Comparison of ENCODE assay signal across 13 cellular contexts in the genomic region with DNA sequence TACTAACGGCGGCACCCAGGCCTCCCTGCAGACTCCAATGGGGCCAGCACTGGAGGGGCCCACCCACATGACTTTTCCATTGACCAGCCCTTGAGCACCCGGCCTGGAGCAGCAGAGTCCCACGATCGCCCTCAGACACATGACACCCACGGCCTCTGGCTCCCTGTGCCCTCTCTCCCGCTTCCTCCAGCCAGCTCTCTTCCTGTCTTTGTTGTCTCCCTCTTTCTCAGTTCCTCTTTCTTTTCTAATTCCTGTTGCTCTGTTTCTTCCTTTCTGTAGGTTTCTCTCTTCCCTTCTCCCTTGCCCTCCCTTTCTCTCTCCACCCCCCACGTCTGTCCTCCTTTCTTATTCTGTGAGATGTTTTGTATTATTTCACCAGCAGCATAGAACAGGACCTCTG. TPM values are rescaled to one million over a fixed set of nuclear protein-coding genes. Genes with fewer than 3 reads are reported as not detected.
DNase-seq lines count a peak whose midpoint lies in the region; ATAC-seq and TF ChIP-seq lines count a peak whose summit lies in the region.
"Had no signal": no experiment of that assay in that cellular context is flagged by ENCODE, and none has a peak within 500 bp of the region (broad histone marks: within the 10 kb centered on the region; RNA-seq: fewer than 3 reads in every experiment).

No MANE protein-coding gene starts in this region.

- H3K4me3 ChIP-seq in HL-60 (replicated peaks; ENCODE audit: insufficient read depth, low read length) (no peak overlapping the region), mesenchymal stem cell (ENCODE audit: insufficient read depth in 1 of 2, low read depth in 1 of 2, low read length in 2 of 2) (no peak overlapping the region)
- H3K4me3 ChIP-seq: breast epithelium, esophagus muscularis mucosa had no signal

- H4K8ac ChIP-seq in mesenchymal stem cell (ENCODE audit: low read length) = no peak overlapping the region

- intact Hi-C loops in natural killer cell (cut with micrococcal nuclease) = no loop called here

- H3K27me3 ChIP-seq in HL-60 (ENCODE audit: insufficient read depth, poor library complexity, severe bottlenecking) = no peaks in the 10 kb centered on the region
- no peaks in the 10 kb centered on the region for H3K27me3 ChIP-seq in mesenchymal stem cell (ENCODE audit: control insufficient read depth in 1 of 2, insufficient read depth in 1 of 2, low read length in 2 of 2)
- H3K27me3 ChIP-seq: breast epithelium, esophagus muscularis mucosa had no signal

- H2AK5ac ChIP-seq in mesenchymal stem cell (ENCODE audit: low read length, severe bottlenecking) = peak overlapping the region; percentile 12

- H3K79me1 ChIP-seq in mesenchymal stem cell (replicated peaks; ENCODE audit: low read length, poor library complexity, severe bottlenecking) = no peaks in the 10 kb centered on the region

- no peak for TF ChIP-seq CTCF in HL-60 (IDR thresholded peaks at IDR 0.05; ENCODE audit: insufficient read depth, low read length)
- TF ChIP-seq CTCF in natural killer cell (IDR thresholded peaks at IDR 0.05) = no peak

- H3K9me3 ChIP-seq in mesenchymal stem cell (ENCODE audit: control insufficient read depth, low read length) = peaks cover 15% of the 10 kb centered on the region

- peak; percentile 60 for DNase-seq in Ammon's horn (ENCODE audit: low spot score)
- peak; percentile 29 to 42 for DNase-seq in HL-60 (ENCODE audit: low read depth in 1 of 2, low spot score in 1 of 2)
- DNase-seq in mesenchymal stem cell = no peak
- DNase-seq in SW 1271 (lab: John Stamatoyannopoulos, UW) = no peak
- DNase-seq in natural killer cell = no peak
- DNase-seq in NCI-H2081 (lab: John Stamatoyannopoulos, UW) = no peak
- DNase-seq: COR-L47, islet precursor cell, T-helper 17 cell had no signal

- H3K18ac ChIP-seq in mesenchymal stem cell (ENCODE audit: low read depth in 1 of 2, low read length in 2 of 2) = peak overlapping the region in 1 of 2 experiments; percentile 79

- no peaks in the 10 kb centered on the region for H3K4me1 Mint-ChIP-seq in activated T-helper 17 cell treated with anti-CD3 and anti-CD28 coated beads, Interleukin-2, amount 50 U/mL, for 72 hours
- H3K4me1 Mint-ChIP-seq in natural killer cell = no peaks in the 10 kb centered on the region

- no peak overlapping the region for H3K23ac ChIP-seq in mesenchymal stem cell (ENCODE audit: low read length in 2 of 2)

- peak overlapping the region; percentile 28 to 37 for H2BK12ac ChIP-seq in mesenchymal stem cell (ENCODE audit: low read length in 2 of 2)

- H3K4me2 ChIP-seq in mesenchymal stem cell (ENCODE audit: low read length, poor library complexity, severe bottlenecking) = no peak overlapping the region

- peaks cover 38% of the 10 kb centered on the region for H3K4me1 ChIP-seq in mesenchymal stem cell (ENCODE audit: control insufficient read depth, insufficient read depth, low read depth, low read length)
- H3K4me1 ChIP-seq: breast epithelium had no signal

- no peak overlapping the region for H2AFZ ChIP-seq in mesenchymal stem cell (ENCODE audit: low read depth, low read length)

- H3K36me3 ChIP-seq in mesenchymal stem cell (ENCODE audit: control insufficient read depth in 1 of 2, insufficient read depth in 2 of 2, low read depth in 1 of 2, low read length in 2 of 2) = peaks cover 39 to 53% of the 10 kb centered on the region in 2 experiments

- ATAC-seq in activated T-helper 17 cell treated with anti-CD3 and anti-CD28 coated beads, Interleukin-2, amount 50 U/mL, for 72 hours (replicated peaks) = no peak
- ATAC-seq in GM21515 (IDR thresholded peaks at IDR 0.05; ENCODE audit: unreplicated experiment) = no peak
- ATAC-seq in natural killer cell = no peak
- ATAC-seq: T-helper 17 cell had no signal

- peak overlapping the region in 1 of 2 experiments; percentile 50 for H3K14ac ChIP-seq in mesenchymal stem cell (ENCODE audit: low read length in 2 of 2)

- peak overlapping the region; percentile 75 for H4K91ac ChIP-seq in mesenchymal stem cell (ENCODE audit: low read length)

- H3K36me3 Mint-ChIP-seq in activated T-helper 17 cell treated with anti-CD3 and anti-CD28 coated beads, Interleukin-2, amount 50 U/mL, for 72 hours (ENCODE audit: low read depth) = peaks cover 63% of the 10 kb centered on the region
- peaks cover 15% of the 10 kb centered on the region for H3K36me3 Mint-ChIP-seq in natural killer cell

- WGBS in mesenchymal stem cell = 96% methylated on average over 8 of the region's 8 CpGs

- peak overlapping the region in 1 of 2 experiments; percentile 8 for H3K4ac ChIP-seq in mesenchymal stem cell (ENCODE audit: low read depth in 1 of 2, low read length in 2 of 2)

- H3K27ac ChIP-seq in HL-60 (replicated peaks) = no peak overlapping the region
- H3K27ac ChIP-seq in mesenchymal stem cell (ENCODE audit: low read length, poor library complexity, severe bottlenecking) = no peak overlapping the region
- H3K27ac ChIP-seq: breast epithelium, esophagus muscularis mucosa had no signal

- H2BK5ac ChIP-seq in mesenchymal stem cell (ENCODE audit: low read depth, low read length, poor library complexity, severe bottlenecking) = no peak overlapping the region

- H2BK15ac ChIP-seq in mesenchymal stem cell (ENCODE audit: low read depth, poor library complexity, severe bottlenecking) = no peak overlapping the region

- no peaks in the 10 kb centered on the region for H3K27me3 Mint-ChIP-seq in activated T-helper 17 cell treated with anti-CD3 and anti-CD28 coated beads, Interleukin-2, amount 50 U/mL, for 72 hours
- H3K27me3 Mint-ChIP-seq in natural killer cell (ENCODE audit: low read depth in 2 of 2) = no peaks in the 10 kb centered on the region
- H3K27me3 Mint-ChIP-seq: T-helper 17 cell had no signal

- H3K9ac ChIP-seq in mesenchymal stem cell (ENCODE audit: low read length) = no peak overlapping the region

- H3K27ac Mint-ChIP-seq in activated T-helper 17 cell treated with anti-CD3 and anti-CD28 coated beads, Interleukin-2, amount 50 U/mL, for 72 hours = peak overlapping the region; percentile 24
- H3K27ac Mint-ChIP-seq in natural killer cell = no peak overlapping the region
- H3K27ac Mint-ChIP-seq: T-helper 17 cell had no signal

- peaks cover 4% of the 10 kb centered on the region for H3K9me3 Mint-ChIP-seq in activated T-helper 17 cell treated with anti-CD3 and anti-CD28 coated beads, Interleukin-2, amount 50 U/mL, for 72 hours
- H3K9me3 Mint-ChIP-seq in natural killer cell = peaks cover 0 to 6% of the 10 kb centered on the region in 2 donors

- no peak overlapping the region for H2BK120ac ChIP-seq in mesenchymal stem cell (ENCODE audit: low read depth, low read length)

- H3K4me3 Mint-ChIP-seq in activated T-helper 17 cell treated with anti-CD3 and anti-CD28 coated beads, Interleukin-2, amount 50 U/mL, for 72 hours = no peak overlapping the region
- H3K4me3 Mint-ChIP-seq in natural killer cell = no peak overlapping the region
- H3K4me3 Mint-ChIP-seq: T-helper 17 cell had no signal

RNA-seq across cellular contexts. Expression of gene FANCE, which starts 26.1 kb away (rescaled TPM):
- 10 to 100 TPM in 1 of 2 donors, 1 to 10 TPM in 1; 8.4 to 18.2 TPM for total RNA-seq in activated T-helper 17 cell treated with anti-CD3 and anti-CD28 coated beads, Interleukin-2, amount 50 U/mL, for 72 hours
- 2.3 TPM for polyA plus RNA-seq in mesenchymal stem cell (2013, experiment 1 of 2)
- 2.3 TPM for polyA plus RNA-seq in mesenchymal stem cell (2013, experiment 2 of 2)
- total RNA-seq in natural killer cell = 1 to 10 TPM; 2.2 to 3.2 (median 2.6) TPM

RNA-seq across cellular contexts. Expression of gene RPL10A, which starts 42.1 kb away (rescaled TPM):
- total RNA-seq in activated T-helper 17 cell treated with anti-CD3 and anti-CD28 coated beads, Interleukin-2, amount 50 U/mL, for 72 hours = 1,000 to 10,000 TPM; 1,667 to 1,900 TPM
- polyA plus RNA-seq in mesenchymal stem cell (2013, experiment 1 of 2) = 1,727 TPM
- 1,711 TPM for polyA plus RNA-seq in mesenchymal stem cell (2013, experiment 2 of 2)
- total RNA-seq in natural killer cell = 100 to 1,000 TPM; 723 to 943 (median 942) TPM

Comparison
In these comparisons a context has a peak if more than half of its experiments do, and no peak if none do; other contexts are left out.
1. DNase-seq: peak in Ammon's horn (single experiment) and HL-60 (2 of 2); none in mesenchymal stem cell (single experiment), SW 1271 (0 of 2), natural killer cell (single experiment) and NCI-H2081 (0 of 2).